2 cellular contexts compared by ENCODE assay signal in the genomic region with DNA sequence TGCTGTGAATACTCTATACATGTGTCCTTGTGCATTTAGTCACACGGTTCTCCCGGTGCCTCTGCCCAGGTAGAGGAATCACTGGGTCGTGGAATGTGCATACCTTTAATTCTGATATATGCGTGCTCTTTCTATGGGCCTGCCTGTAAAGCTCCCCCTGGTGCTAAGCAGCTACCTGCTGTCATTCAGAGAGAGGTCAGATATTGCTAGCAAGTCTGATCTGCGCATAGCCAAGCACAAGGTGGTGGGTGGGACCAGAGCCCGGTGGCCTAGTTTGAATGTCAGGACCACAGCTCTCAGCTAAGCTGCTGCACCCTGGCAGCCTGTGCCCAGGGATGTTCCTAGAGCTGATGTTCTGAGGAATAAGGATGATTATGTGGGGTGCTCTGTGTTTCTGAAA.
TF ChIP-seq lines count a peak whose summit lies in the region.

No MANE protein-coding gene starts in this region.

TF ChIP-seq in HCT116, 20 proteins besides CTCF, POLR2A, EP300 and RAD21:
- TF ChIP-seq FOSL1 (IDR thresholded peaks at IDR 0.05; ENCODE audit: low read depth) (no peak), EZH2 (IDR thresholded peaks at IDR 0.05) (no peak), EGR1 (IDR thresholded peaks at IDR 0.05; ENCODE audit: low read depth) (no peak), TCF7L2 (IDR thresholded peaks at IDR 0.05; ENCODE audit: borderline replicate concordance, extremely low read depth, insufficient read depth, insufficient read length) (no peak), SIN3A (IDR thresholded peaks at IDR 0.05; ENCODE audit: low read depth) (no peak), EZH2phosphoT487 (IDR thresholded peaks at IDR 0.05; ENCODE audit: borderline replicate concordance) (no peak), YY1 (IDR thresholded peaks at IDR 0.05; ENCODE audit: extremely low read depth, insufficient replicate concordance, low read depth, low read length) (no peak), CBX3 (IDR thresholded peaks at IDR 0.05; ENCODE audit: low read depth) (no peak), ELF1 (IDR thresholded peaks at IDR 0.05; ENCODE audit: borderline replicate concordance, low read depth) (no peak), REST (IDR thresholded peaks at IDR 0.05; ENCODE audit: low read depth) (no peak), CEBPB (IDR thresholded peaks at IDR 0.05; ENCODE audit: low read depth) (no peak), MAX (IDR thresholded peaks at IDR 0.05) (no peak), ZNF274 (IDR thresholded peaks at IDR 0.05; ENCODE audit: low read depth, low read length) (no peak), ZFX (IDR thresholded peaks at IDR 0.05) (no peak), ZBTB33 (IDR thresholded peaks at IDR 0.05; ENCODE audit: extremely low read depth, insufficient replicate concordance, low read length) (no peak)
- TF ChIP-seq, protein P1, sequence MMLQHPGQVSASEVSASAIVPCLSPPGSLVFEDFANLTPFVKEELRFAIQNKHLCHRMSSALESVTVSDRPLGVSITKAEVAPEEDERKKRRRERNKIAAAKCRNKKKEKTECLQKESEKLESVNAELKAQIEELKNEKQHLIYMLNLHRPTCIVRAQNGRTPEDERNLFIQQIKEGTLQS (IDR thresholded peaks at IDR 0.05), result no peak

TF ChIP-seq in HEK293T, 16 proteins besides CTCF, POLR2A, EP300 and RAD21:
- TF ChIP-seq SP1 (IDR thresholded peaks at IDR 0.05) (no peak), FOXA1 (IDR thresholded peaks at IDR 0.05) (no peak), HDGF (IDR thresholded peaks at IDR 0.05; ENCODE audit: borderline replicate concordance) (no peak), ELF4 (IDR thresholded peaks at IDR 0.05) (no peak), FOXM1 (IDR thresholded peaks at IDR 0.05; ENCODE audit: borderline replicate concordance) (no peak), NFRKB (IDR thresholded peaks at IDR 0.05) (no peak), TARDBP (IDR thresholded peaks at IDR 0.05) (no peak), ZNF384 (IDR thresholded peaks at IDR 0.05) (no peak), BHLHE40 (IDR thresholded peaks at IDR 0.05; ENCODE audit: borderline replicate concordance) (no peak), PKNOX1 (IDR thresholded peaks at IDR 0.05) (no peak), ARNT (IDR thresholded peaks at IDR 0.05) (no peak)
